In the genomic region with DNA sequence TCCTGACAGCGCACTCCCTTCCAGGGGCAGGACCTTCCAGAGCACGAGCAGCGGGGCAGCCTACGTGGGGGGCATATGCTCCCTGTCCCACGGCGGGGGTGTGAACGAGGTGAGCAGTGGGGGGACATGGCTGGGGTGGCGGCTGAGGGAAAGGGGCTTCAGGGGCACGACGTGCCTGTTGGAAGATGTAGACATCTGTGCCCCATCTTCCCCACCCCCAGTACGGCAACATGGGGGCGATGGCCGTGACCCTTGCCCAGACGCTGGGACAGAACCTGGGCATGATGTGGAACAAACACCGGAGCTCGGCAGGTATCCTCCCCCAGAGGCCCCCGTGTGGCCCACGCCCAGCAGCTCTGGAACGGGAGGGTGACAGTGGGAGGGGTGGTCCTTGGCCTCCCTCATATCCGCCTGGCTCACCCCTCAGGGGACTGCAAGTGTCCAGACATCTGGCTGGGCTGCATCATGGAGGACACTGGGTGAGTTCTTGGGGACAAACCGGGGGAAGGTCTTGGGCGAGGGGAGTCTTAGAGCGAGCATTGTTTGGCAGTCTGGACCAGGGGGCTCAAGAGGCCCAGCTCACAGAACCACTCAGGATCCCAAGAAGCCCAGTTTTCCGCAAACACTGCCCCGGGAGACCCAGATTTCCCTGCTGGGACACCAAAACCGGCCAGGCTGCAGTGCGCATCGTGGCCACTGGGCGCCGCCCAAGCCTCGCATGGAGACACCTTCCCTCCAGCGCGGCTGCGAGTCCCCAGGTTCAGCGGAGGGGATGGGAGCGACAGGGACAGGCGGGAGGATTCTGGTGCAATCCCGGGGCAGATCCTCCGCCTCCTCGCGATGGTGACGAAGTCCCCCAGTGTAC, we compare ENCODE assay signal across 8 cellular contexts. TPM values are rescaled to one million over a fixed set of nuclear protein-coding genes. Genes with fewer than 3 reads are reported as not detected.
A peak's percentile ranks its signal among the peaks of the same experiment; 100 is the strongest.
DNase-seq lines count a peak whose midpoint lies in the region; ATAC-seq and TF ChIP-seq lines count a peak whose summit lies in the region.

No MANE protein-coding gene starts in this region.

- peaks cover 0 to 8% of the 10 kb centered on the region in 2 donors for H3K27me3 Mint-ChIP-seq in natural killer cell treated with Interleukin-12 subunit alpha and Interleukin-12 subunit beta and Interleukin-15 and Interleukin-18, amount 100 ng/mL, for 72 hours

- no peaks in the 10 kb centered on the region for H3K36me3 Mint-ChIP-seq in natural killer cell treated with Interleukin-12 subunit alpha and Interleukin-12 subunit beta and Interleukin-15 and Interleukin-18, amount 100 ng/mL, for 72 hours

- H3K4me3 ChIP-seq in fibroblast of the aortic adventitia (ENCODE audit: low read depth, low read length), result peak overlapping the region; percentile 71

- DNase-seq in A172 (ENCODE audit: low spot score) (peak; percentile 52), LoVo (ENCODE audit: low spot score) (peak; percentile 85), RPMI8226 (peak; percentile 92), fibroblast of the aortic adventitia (ENCODE audit: low read depth) (peak; percentile 65)
- DNase-seq in activated T-helper 1 cell treated with anti-CD3 and anti-CD28 coated beads, Interleukin-2, amount 50 U/mL, for 16 hours (ENCODE audit: low read depth in 1 of 2, low spot score in 1 of 2), result peak; percentile 76 to 83
- peak; percentile 86 for DNase-seq in natural killer cell treated with Interleukin-12 subunit alpha and Interleukin-12 subunit beta and Interleukin-15 and Interleukin-18, amount 100 ng/mL, for 72 hours (ENCODE audit: low spot score)
- DNase-seq in stimulated activated naive CD4-positive, alpha-beta T cell (lab: John Stamatoyannopoulos, UW), result peak; percentile 61 to 87 (median 78)

- peak overlapping the region; percentile 88 for H3K4me3 Mint-ChIP-seq in natural killer cell treated with Interleukin-12 subunit alpha and Interleukin-12 subunit beta and Interleukin-15 and Interleukin-18, amount 100 ng/mL, for 72 hours

- peak; percentile 99 for TF ChIP-seq CTCF in fibroblast of the aortic adventitia (IDR thresholded peaks at IDR 0.05; ENCODE audit: insufficient read depth, low read length)

- no peak overlapping the region for H3K27ac Mint-ChIP-seq in natural killer cell treated with Interleukin-12 subunit alpha and Interleukin-12 subunit beta and Interleukin-15 and Interleukin-18, amount 100 ng/mL, for 72 hours

- ATAC-seq in GM18520 (IDR thresholded peaks at IDR 0.05; ENCODE audit: unreplicated experiment), result peak; percentile 33
- peak; percentile 51 to 60 for ATAC-seq in natural killer cell treated with Interleukin-12 subunit alpha and Interleukin-12 subunit beta and Interleukin-15 and Interleukin-18, amount 100 ng/mL, for 72 hours

- peaks cover 5 to 17% of the 10 kb centered on the region in 2 donors for H3K4me1 Mint-ChIP-seq in natural killer cell treated with Interleukin-12 subunit alpha and Interleukin-12 subunit beta and Interleukin-15 and Interleukin-18, amount 100 ng/mL, for 72 hours (ENCODE audit: low read depth in 2 of 2)

- H3K9me3 Mint-ChIP-seq in natural killer cell treated with Interleukin-12 subunit alpha and Interleukin-12 subunit beta and Interleukin-15 and Interleukin-18, amount 100 ng/mL, for 72 hours, result no peaks in the 10 kb centered on the region

RNA-seq across cellular contexts. Expression of gene ADAM11, which starts 15.7 kb away (rescaled TPM):
- 2.2 and 2.8 TPM in 2 replicates for total RNA-seq in A172 (2014; rRNA removed; shearing (Covaris generic))
- 0.36 and 1.9 TPM in 2 replicates for total RNA-seq in fibroblast of the aortic adventitia (ENCODE audit: low replicate concordance)
- total RNA-seq in natural killer cell treated with Interleukin-12 subunit alpha and Interleukin-12 subunit beta and Interleukin-15 and Interleukin-18, amount 100 ng/mL, for 72 hours, result under 1 TPM; 0.31 to 0.53 TPM

RNA-seq across cellular contexts. Expression of gene GJC1, which starts 55.6 kb away (rescaled TPM):
- total RNA-seq in A172 (2014; rRNA removed; shearing (Covaris generic)), result 89.1 and 114 TPM in 2 replicates
- total RNA-seq in fibroblast of the aortic adventitia (ENCODE audit: low replicate concordance), result 4.5 and 21.1 TPM in 2 replicates
- 1 to 10 TPM; 1.4 to 2.5 TPM for total RNA-seq in natural killer cell treated with Interleukin-12 subunit alpha and Interleukin-12 subunit beta and Interleukin-15 and Interleukin-18, amount 100 ng/mL, for 72 hours

Comparison
In these comparisons a context has a peak if more than half of its experiments do, and no peak if none do; other contexts are left out.
1. Peak in every context shown above with its lines: DNase-seq, ATAC-seq and H3K4me3 ChIP-seq.